In genomic region chr13:25005050-25005497, GRCh38 we compare ENCODE assay signal across 8 cellular contexts.
DNase-seq lines count a peak whose midpoint lies in the region; ATAC-seq and TF ChIP-seq lines count a peak whose summit lies in the region.
"Not testable (repeated sequence)": the region's sequence is repeated elsewhere in the genome, so short reads cannot be mapped to it uniquely, and the experiment has no call there.

No MANE protein-coding gene starts in this region.

- not testable (repeated sequence) for H3K79me1 ChIP-seq in H9 (ENCODE audit: insufficient read depth, low read depth, low read length, poor library complexity, severe bottlenecking)

- H3K36me3 Mint-ChIP-seq in H9 (ENCODE audit: insufficient read depth in 1 of 3, low read depth in 3 of 3); memory B cell: not testable (repeated sequence)

- not testable (repeated sequence) for H3K27me3 ChIP-seq in H9 (ENCODE audit: insufficient read depth, low read length); Panc1 (ENCODE audit: control insufficient read depth, insufficient read depth, low read length); adrenal gland

- POLR2A ChIA-PET in Panc1 (lab: Charles Lee): not testable (repeated sequence)

- H4K8ac ChIP-seq in H9 (replicated peaks; ENCODE audit: insufficient read length, low read depth, low read length): not testable (repeated sequence)

- not testable (repeated sequence) for H3K4me3 ChIP-seq in Panc1 (ENCODE audit: low read depth in 2 of 2, low read length in 2 of 2); adrenal gland

- not testable (repeated sequence) for H2BK12ac ChIP-seq in H9 (ENCODE audit: insufficient read length, low read depth, low read length)

- CTCF ChIA-PET in Panc1 (lab: Charles Lee): interaction anchor here (0.7 to 1.1 kb wide), 4 partner anchors 29 to 109 kb away, joined by 3 to 5 read pairs (median 4); no protein-coding TSS in a partner anchor

- H2BK5ac ChIP-seq in H9 (ENCODE audit: insufficient read length, low read length): not testable (repeated sequence)

- not testable (repeated sequence) for H3K9me3 Mint-ChIP-seq in H9, memory B cell

- not testable (repeated sequence) for H3K27ac Mint-ChIP-seq in H9, memory B cell

- H2BK120ac ChIP-seq in H9 (ENCODE audit: low read depth, low read length, poor library complexity, severe bottlenecking): not testable (repeated sequence)

- H2AFZ ChIP-seq in H9 (ENCODE audit: low read length): not testable (repeated sequence)

- DNase-seq in D341Med (ENCODE audit: low spot score): peak; percentile 37
- not testable (repeated sequence) for DNase-seq in H9; Panc1 (ENCODE audit: low read depth, low spot score); adrenal gland
- peak; percentile 20 for DNase-seq in M059J (ENCODE audit: low read depth)
- DNase-seq in fibroblast of the conjunctiva (ENCODE audit: low read depth): peak; percentile 6
- peak in 1 of 2 donors; percentile 29 for DNase-seq in memory B cell (ENCODE audit: low spot score in 2 of 2)
- DNase-seq in superior temporal gyrus (ENCODE audit: extremely low spot score): peak; percentile 86

- H3K36me3 ChIP-seq in Panc1 (ENCODE audit: control insufficient read depth, insufficient read depth, low read length); adrenal gland (replicated peaks in 1 of 2): not testable (repeated sequence)

- BruUV-seq in Panc1 (replicated peaks; lab: Mats Ljungman, UMichigan): not testable (repeated sequence)

- H3K9ac ChIP-seq in H9 (ENCODE audit: extremely low read depth, insufficient read length, low read length): not testable (repeated sequence)

- in situ Hi-C loops in Panc1 (cut with HindIII; ENCODE audit: low pct_unique_long_range_greater_than_20kb, low sequenced_read_pairs): not testable (repeated sequence)

- peak; percentile 63 for TF ChIP-seq CTCF in H9 (conservative IDR thresholded peaks at IDR 0.05)
- TF ChIP-seq CTCF in Panc1 (IDR thresholded peaks at IDR 0.05): peak; percentile 83
- peak in 5 of 6 experiments; percentile 13 to 61 (median 38) for TF ChIP-seq CTCF in adrenal gland (IDR thresholded peaks at IDR 0.05)

- not testable (repeated sequence) for H3K23me2 ChIP-seq in H9 (ENCODE audit: insufficient read length, low read depth, low read length, poor library complexity, severe bottlenecking)

- H2BK15ac ChIP-seq in H9 (ENCODE audit: low read depth, low read length): not testable (repeated sequence)

- H3K4me1 Mint-ChIP-seq in H9, memory B cell: not testable (repeated sequence)

- H3K4me1 ChIP-seq in H9 (ENCODE audit: insufficient read depth, low read length); Panc1 (ENCODE audit: control insufficient read depth, insufficient read depth, low read length); adrenal gland (replicated peaks in 1 of 2): not testable (repeated sequence)

- not testable (repeated sequence) for H3K79me2 ChIP-seq in H9 (ENCODE audit: insufficient read depth, low read length)

- not testable (repeated sequence) for H3K4me2 ChIP-seq in H9 (ENCODE audit: insufficient read depth, insufficient read length, low read length)

- not testable (repeated sequence) for TF ChIP-seq POLR2A in adrenal gland (IDR thresholded peaks at IDR 0.05)

- H4K20me1 ChIP-seq in H9 (ENCODE audit: control insufficient read depth, insufficient read depth, insufficient read length): not testable (repeated sequence)

- H4K5ac ChIP-seq in H9 (ENCODE audit: insufficient read length, low read depth, low read length): not testable (repeated sequence)

- not testable (repeated sequence) for H2BK20ac ChIP-seq in H9 (ENCODE audit: low read depth, low read length, poor library complexity, severe bottlenecking)

- ATAC-seq in Panc1 (peak; percentile 90), memory B cell (ENCODE audit: low read depth) (peak; percentile 89)

- no CpG with 5 or more reads among the region's 5 CpGs for WGBS in H9 (ENCODE audit: extremely low coverage, insufficient read length, low lambda C conversion rate)
- 0 to 3% (median 1%) methylated on average over 4 to 5 of the region's 5 CpGs for WGBS in adrenal gland, 4 donors

- H2AK5ac ChIP-seq in H9 (ENCODE audit: insufficient read length, low read length): not testable (repeated sequence)

- not testable (repeated sequence) for H3K9me3 ChIP-seq in H9 (ENCODE audit: control insufficient read depth, low read depth, low read length); Panc1 (ENCODE audit: control insufficient read depth, insufficient read depth, low read depth, low read length); adrenal gland (replicated peaks in 1 of 3)

- not testable (repeated sequence) for H3K14ac ChIP-seq in H9 (ENCODE audit: insufficient read depth, low read length)

- not testable (repeated sequence) for H3K23ac ChIP-seq in H9 (ENCODE audit: insufficient read length, low read depth, low read length)

- not testable (repeated sequence) for H3T11ph ChIP-seq in H9 (ENCODE audit: low read length)

- not testable (repeated sequence) for H4K91ac ChIP-seq in H9 (ENCODE audit: insufficient read length, low read depth, low read length)

- H3K4me3 Mint-ChIP-seq in H9: peak overlapping the region; percentile 38 to 70; a peak in 4 of 5 replicates
- H3K4me3 Mint-ChIP-seq in memory B cell: peak overlapping the region; percentile 54

- H3K18ac ChIP-seq in H9 (ENCODE audit: insufficient read length, low read depth, low read length): not testable (repeated sequence)

- H3K56ac ChIP-seq in H9 (ENCODE audit: insufficient read length, low read depth, low read length): not testable (repeated sequence)

- not testable (repeated sequence) for H3K4ac ChIP-seq in H9 (ENCODE audit: low read depth, low read length)

- not testable (repeated sequence) for H3K27ac ChIP-seq in H9 (ENCODE audit: insufficient read length, low read depth, low read length); Panc1 (ENCODE audit: low read length); adrenal gland

- intact Hi-C loops in Panc1 (cut with micrococcal nuclease; ENCODE audit: unreplicated experiment): loop anchor here (1.0 to 5.0 kb wide), 2 partner anchors 32 to 107 kb away; no protein-coding TSS in a partner anchor
- intact Hi-C loops in adrenal gland (cut with DNase I): not testable (repeated sequence)

- H3K27me3 Mint-ChIP-seq in H9 (ENCODE audit: low read depth); memory B cell: not testable (repeated sequence)
